1 cellular context compared by ENCODE assay signal in genomic region chr20:45835230-45836224, GRCh38.
TF ChIP-seq lines count a peak whose summit lies in the region.

No MANE protein-coding gene starts in this region.

TF ChIP-seq in K562, 482 proteins besides CTCF, POLR2A, EP300 and RAD21 (continued from another document):
- TF ChIP-seq ATF3 (IDR thresholded peaks at IDR 0.05), result peak; percentile 51
- TF ChIP-seq ATF3 (CRISPR knock-in tag; conservative IDR thresholded peaks at IDR 0.05), result no peak
- TF ChIP-seq DMBX1 (CRISPR knock-in tag; IDR thresholded peaks at IDR 0.05; ENCODE audit: borderline replicate concordance), result no peak
- TF ChIP-seq LEF1 (IDR thresholded peaks at IDR 0.05), result 0 out of 2 replicates have a peak, but pooled peaks have one; percentile 29
- TF ChIP-seq VEZF1 (CRISPR knock-in tag; IDR thresholded peaks at IDR 0.05), result peak; percentile 50; the same call in 1 of the 2 replicates
- no peak for TF ChIP-seq MTA1 (IDR thresholded peaks at IDR 0.05; ENCODE audit: borderline replicate concordance)
- peak; percentile 37; the same call in 1 of the 2 replicates for TF ChIP-seq SPI1 (IDR thresholded peaks at IDR 0.05; ENCODE audit: borderline replicate concordance, low read depth, low read length)
- TF ChIP-seq MEIS2 (IDR thresholded peaks at IDR 0.05; ENCODE audit: partially characterized antibody), result peak; percentile 48
- TF ChIP-seq TOE1 (IDR thresholded peaks at IDR 0.05; ENCODE audit: borderline replicate concordance), result no peak
- no peak for TF ChIP-seq TOE1 (CRISPR knock-in tag; IDR thresholded peaks at IDR 0.05; ENCODE audit: borderline replicate concordance, low read depth)
- TF ChIP-seq ZBTB49 (CRISPR knock-in tag; IDR thresholded peaks at IDR 0.05; ENCODE audit: borderline replicate concordance), result no peak
- no peak for TF ChIP-seq COPS2 (conservative IDR thresholded peaks at IDR 0.05)
- no peak for TF ChIP-seq NRF1 (conservative IDR thresholded peaks at IDR 0.05 in 1 of 2, IDR thresholded peaks at IDR 0.05 in 1 of 2)
- no peak for TF ChIP-seq HNRNPLL (IDR thresholded peaks at IDR 0.05; ENCODE audit: low read depth, low read length, poor library complexity, severe bottlenecking)
- no peak for TF ChIP-seq ETV5 (CRISPR knock-in tag; IDR thresholded peaks at IDR 0.05; ENCODE audit: low read depth)
- TF ChIP-seq ZNF76 (CRISPR knock-in tag; IDR thresholded peaks at IDR 0.05; ENCODE audit: borderline replicate concordance), result no peak
- TF ChIP-seq TFAP4 (CRISPR knock-in tag; IDR thresholded peaks at IDR 0.05; ENCODE audit: borderline replicate concordance), result peak; percentile 40; the same call in 1 of the 2 replicates
- no peak for TF ChIP-seq ZBTB40 (IDR thresholded peaks at IDR 0.05)
- TF ChIP-seq ZBTB40 (CRISPR knock-in tag; IDR thresholded peaks at IDR 0.05), result no peak
- no peak for TF ChIP-seq KLF16 (IDR thresholded peaks at IDR 0.05)
- TF ChIP-seq GATAD2A (IDR thresholded peaks at IDR 0.05), result no peak
